ENCODE assay signal across 8 cellular contexts in the genomic region with DNA sequence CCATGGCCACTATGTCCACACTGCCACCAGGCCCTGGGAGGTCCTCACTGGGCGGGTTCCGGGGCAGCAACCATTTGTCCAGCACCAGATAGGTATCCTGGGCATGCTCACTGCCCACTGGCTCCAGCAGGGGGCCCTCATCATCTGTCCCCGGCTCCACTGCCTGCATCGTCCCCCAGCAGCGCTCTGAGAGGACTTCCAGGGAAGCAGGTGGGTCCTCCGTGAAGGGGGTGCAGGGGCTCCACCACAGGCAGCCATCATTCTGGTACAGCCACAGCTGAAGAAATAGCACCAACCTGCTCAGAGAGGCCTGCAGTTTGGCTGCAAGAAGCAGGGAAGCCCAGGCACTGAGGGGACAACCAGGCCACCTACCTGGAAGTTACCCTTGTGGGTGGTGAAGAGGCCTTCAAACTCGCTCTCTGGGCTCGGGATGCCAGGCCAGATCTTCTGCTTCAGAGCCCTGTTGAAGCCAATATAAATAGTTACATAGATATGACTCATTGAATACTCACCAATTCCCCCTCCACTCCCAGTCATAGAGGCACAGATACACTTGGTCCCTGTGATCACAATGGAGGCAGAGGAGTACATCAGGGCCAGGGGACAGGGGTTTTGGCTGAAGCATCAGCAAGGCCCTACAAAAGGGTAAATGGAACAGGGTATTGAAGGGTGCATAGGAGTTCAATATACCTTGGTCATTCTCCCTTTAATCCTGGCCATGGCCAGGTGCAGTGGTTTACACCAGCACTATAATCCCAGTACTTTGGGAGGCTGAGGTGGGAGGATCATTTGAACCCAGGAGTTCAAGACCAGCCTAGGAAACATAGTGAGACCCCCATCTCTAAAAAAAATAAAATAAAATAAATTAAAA. TPM values are rescaled to one million over a fixed set of nuclear protein-coding genes. Genes with fewer than 3 reads are reported as not detected.
DNase-seq lines count a peak whose midpoint lies in the region; ATAC-seq and TF ChIP-seq lines count a peak whose summit lies in the region.

No MANE protein-coding gene starts in this region.

- H3K27me3 Mint-ChIP-seq in WTC11 (ENCODE audit: low read depth) = peaks cover 3% of the 10 kb centered on the region; the same call in 1 of the 2 replicates

- peaks cover 3% of the 10 kb centered on the region; the same call in 1 of the 2 replicates for H3K9me3 Mint-ChIP-seq in WTC11

- H3K36me3 ChIP-seq in skeletal muscle satellite cell (ENCODE audit: insufficient read depth, low read length) = no peaks in the 10 kb centered on the region

- peak; percentile 49 for DNase-seq in NCI-H146 (lab: John Stamatoyannopoulos, UW)
- no peak for DNase-seq in NCI-H146 treated with DMSO at 0.1 percent for 48 hours (lab: John Stamatoyannopoulos, UW; ENCODE audit: unreplicated experiment)
- peak; percentile 57 for DNase-seq in KBM-7
- DNase-seq in WTC11 (ENCODE audit: low spot score) = peak; percentile 77
- peak; percentile 76 for DNase-seq in glomerular visceral epithelial cell (ENCODE audit: extremely low spot score)
- no peak for DNase-seq in NK-92 treated with Interleukin-12 subunit alpha and Interleukin-12 subunit beta, amount 100 ng/mL, for 24 hours (lab: John Stamatoyannopoulos, UW)

- CTCF ChIA-PET in WTC11 (lab: Charles Lee) = interaction anchor here (0.7 to 4.6 kb wide), 3 partner anchors 15 to 104 kb away, joined by 3 to 59 read pairs (median 3); no protein-coding TSS in a partner anchor

- H3K4me1 ChIP-seq in skeletal muscle satellite cell (ENCODE audit: control insufficient read depth, insufficient read depth, low read length) = peaks cover 61% of the 10 kb centered on the region

- POLR2A ChIA-PET in WTC11 (lab: Charles Lee) = no interaction called here

- peaks cover 10% of the 10 kb centered on the region for H3K36me3 Mint-ChIP-seq in WTC11

- in situ Hi-C loops in KBM-7 (cut with MboI; ENCODE audit: low pct_unique_long_range_greater_than_20kb, low sequenced_read_pairs) = no loop called here

- H3K9ac ChIP-seq in skeletal muscle satellite cell (ENCODE audit: low read depth, low read length) = no peak overlapping the region

- no peaks in the 10 kb centered on the region for H3K9me3 ChIP-seq in skeletal muscle satellite cell (replicated peaks; ENCODE audit: low read length)

- ATAC-seq in WTC11 (no peak), GM21367 (IDR thresholded peaks at IDR 0.05; ENCODE audit: unreplicated experiment) (no peak)

- no peak overlapping the region for H3K4me3 Mint-ChIP-seq in WTC11

- peaks cover 35% of the 10 kb centered on the region for H3K4me1 Mint-ChIP-seq in WTC11

- peak overlapping the region; percentile 54 for H3K4me3 ChIP-seq in skeletal muscle satellite cell (ENCODE audit: low read length)

- peak overlapping the region; percentile 75 for H3K4me2 ChIP-seq in skeletal muscle satellite cell (ENCODE audit: low read length)

- TF ChIP-seq CTCF in WTC11 (IDR thresholded peaks at IDR 0.05) = peak; percentile 33; the same call in 1 of the 2 replicates

- H3K27me3 ChIP-seq in skeletal muscle satellite cell (ENCODE audit: control insufficient read depth, insufficient read depth, low read length) = peaks cover 6% of the 10 kb centered on the region

- 0 out of 2 replicates have a peak overlapping the region, but pooled peaks have one; percentile 57 for H3K27ac Mint-ChIP-seq in WTC11

TF ChIP-seq in WTC11, 78 proteins besides CTCF, POLR2A, EP300 and RAD21:
- TF ChIP-seq NFATC4 (CRISPR knock-in tag; IDR thresholded peaks at IDR 0.05) = no peak
- no peak for TF ChIP-seq FOXK1 (CRISPR knock-in tag; IDR thresholded peaks at IDR 0.05)
- no peak for TF ChIP-seq KAT7 (CRISPR knock-in tag; IDR thresholded peaks at IDR 0.05; ENCODE audit: borderline replicate concordance)
- TF ChIP-seq, protein P1, sequence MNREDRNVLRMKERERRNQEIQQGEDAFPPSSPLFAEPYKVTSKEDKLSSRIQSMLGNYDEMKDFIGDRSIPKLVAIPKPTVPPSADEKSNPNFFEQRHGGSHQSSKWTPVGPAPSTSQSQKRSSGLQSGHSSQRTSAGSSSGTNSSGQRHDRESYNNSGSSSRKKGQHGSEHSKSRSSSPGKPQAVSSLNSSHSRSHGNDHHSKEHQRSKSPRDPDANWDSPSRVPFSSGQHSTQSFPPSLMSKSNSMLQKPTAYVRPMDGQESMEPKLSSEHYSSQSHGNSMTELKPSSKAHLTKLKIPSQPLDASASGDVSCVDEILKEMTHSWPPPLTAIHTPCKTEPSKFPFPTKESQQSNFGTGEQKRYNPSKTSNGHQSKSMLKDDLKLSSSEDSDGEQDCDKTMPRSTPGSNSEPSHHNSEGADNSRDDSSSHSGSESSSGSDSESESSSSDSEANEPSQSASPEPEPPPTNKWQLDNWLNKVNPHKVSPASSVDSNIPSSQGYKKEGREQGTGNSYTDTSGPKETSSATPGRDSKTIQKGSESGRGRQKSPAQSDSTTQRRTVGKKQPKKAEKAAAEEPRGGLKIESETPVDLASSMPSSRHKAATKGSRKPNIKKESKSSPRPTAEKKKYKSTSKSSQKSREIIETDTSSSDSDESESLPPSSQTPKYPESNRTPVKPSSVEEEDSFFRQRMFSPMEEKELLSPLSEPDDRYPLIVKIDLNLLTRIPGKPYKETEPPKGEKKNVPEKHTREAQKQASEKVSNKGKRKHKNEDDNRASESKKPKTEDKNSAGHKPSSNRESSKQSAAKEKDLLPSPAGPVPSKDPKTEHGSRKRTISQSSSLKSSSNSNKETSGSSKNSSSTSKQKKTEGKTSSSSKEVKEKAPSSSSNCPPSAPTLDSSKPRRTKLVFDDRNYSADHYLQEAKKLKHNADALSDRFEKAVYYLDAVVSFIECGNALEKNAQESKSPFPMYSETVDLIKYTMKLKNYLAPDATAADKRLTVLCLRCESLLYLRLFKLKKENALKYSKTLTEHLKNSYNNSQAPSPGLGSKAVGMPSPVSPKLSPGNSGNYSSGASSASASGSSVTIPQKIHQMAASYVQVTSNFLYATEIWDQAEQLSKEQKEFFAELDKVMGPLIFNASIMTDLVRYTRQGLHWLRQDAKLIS (CRISPR knock-in tag; IDR thresholded peaks at IDR 0.05; ENCODE audit: borderline replicate concordance) = no peak
- no peak for TF ChIP-seq E2F1 (CRISPR knock-in tag; IDR thresholded peaks at IDR 0.05)
- no peak for TF ChIP-seq FOXJ3 (CRISPR knock-in tag; IDR thresholded peaks at IDR 0.05; ENCODE audit: borderline replicate concordance)
- TF ChIP-seq GRHL2 (CRISPR knock-in tag; IDR thresholded peaks at IDR 0.05; ENCODE audit: insufficient replicate concordance, severe bottlenecking) = no peak
- TF ChIP-seq ZNF232 (CRISPR knock-in tag; IDR thresholded peaks at IDR 0.05) = no peak
- no peak for TF ChIP-seq TEAD4 (CRISPR knock-in tag; IDR thresholded peaks at IDR 0.05)
- no peak for TF ChIP-seq ZNF219 (CRISPR knock-in tag; IDR thresholded peaks at IDR 0.05; ENCODE audit: borderline replicate concordance)
- no peak for TF ChIP-seq CREB1 (CRISPR knock-in tag; IDR thresholded peaks at IDR 0.05)
- TF ChIP-seq ZNF138 (CRISPR knock-in tag; conservative IDR thresholded peaks at IDR 0.05) = no peak
- TF ChIP-seq, protein P2, sequence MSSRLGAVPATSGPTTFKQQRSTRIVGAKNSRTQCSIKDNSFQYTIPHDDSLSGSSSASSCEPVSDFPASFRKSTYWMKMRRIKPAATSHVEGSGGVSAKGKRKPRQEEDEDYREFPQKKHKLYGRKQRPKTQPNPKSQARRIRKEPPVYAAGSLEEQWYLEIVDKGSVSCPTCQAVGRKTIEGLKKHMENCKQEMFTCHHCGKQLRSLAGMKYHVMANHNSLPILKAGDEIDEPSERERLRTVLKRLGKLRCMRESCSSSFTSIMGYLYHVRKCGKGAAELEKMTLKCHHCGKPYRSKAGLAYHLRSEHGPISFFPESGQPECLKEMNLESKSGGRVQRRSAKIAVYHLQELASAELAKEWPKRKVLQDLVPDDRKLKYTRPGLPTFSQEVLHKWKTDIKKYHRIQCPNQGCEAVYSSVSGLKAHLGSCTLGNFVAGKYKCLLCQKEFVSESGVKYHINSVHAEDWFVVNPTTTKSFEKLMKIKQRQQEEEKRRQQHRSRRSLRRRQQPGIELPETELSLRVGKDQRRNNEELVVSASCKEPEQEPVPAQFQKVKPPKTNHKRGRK (CRISPR knock-in tag; IDR thresholded peaks at IDR 0.05; ENCODE audit: borderline replicate concordance) = no peak
- TF ChIP-seq JAZF1 (CRISPR knock-in tag; IDR thresholded peaks at IDR 0.05) = no peak
- no peak for TF ChIP-seq ZNF263 (CRISPR knock-in tag; IDR thresholded peaks at IDR 0.05; ENCODE audit: low read depth)
- TF ChIP-seq, protein P3, sequence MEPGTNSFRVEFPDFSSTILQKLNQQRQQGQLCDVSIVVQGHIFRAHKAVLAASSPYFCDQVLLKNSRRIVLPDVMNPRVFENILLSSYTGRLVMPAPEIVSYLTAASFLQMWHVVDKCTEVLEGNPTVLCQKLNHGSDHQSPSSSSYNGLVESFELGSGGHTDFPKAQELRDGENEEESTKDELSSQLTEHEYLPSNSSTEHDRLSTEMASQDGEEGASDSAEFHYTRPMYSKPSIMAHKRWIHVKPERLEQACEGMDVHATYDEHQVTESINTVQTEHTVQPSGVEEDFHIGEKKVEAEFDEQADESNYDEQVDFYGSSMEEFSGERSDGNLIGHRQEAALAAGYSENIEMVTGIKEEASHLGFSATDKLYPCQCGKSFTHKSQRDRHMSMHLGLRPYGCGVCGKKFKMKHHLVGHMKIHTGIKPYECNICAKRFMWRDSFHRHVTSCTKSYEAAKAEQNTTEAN (CRISPR knock-in tag; IDR thresholded peaks at IDR 0.05) = no peak

RNA-seq across cellular contexts. Expression of gene SWSAP1, which starts 4.1 kb away (rescaled TPM):
- 2.4 to 3.9 TPM (median 3.0 TPM) in 3 replicates for total RNA-seq in WTC11 (2021)
- total RNA-seq in skeletal muscle satellite cell (2012; rRNA removed) = 0.87 and 1.3 TPM in 2 replicates

RNA-seq across cellular contexts. Expression of gene EPOR, which starts 5.6 kb away (rescaled TPM):
- 16.8 to 20.9 TPM (median 20.4 TPM) in 3 replicates for total RNA-seq in WTC11 (2021)
- 7.1 and 7.6 TPM in 2 replicates for total RNA-seq in skeletal muscle satellite cell (2012; rRNA removed)

RNA-seq across cellular contexts. Expression of gene PLPPR2, which starts 23.3 kb away (rescaled TPM):
- 7.5 to 9.6 TPM (median 8.4 TPM) in 3 replicates for total RNA-seq in WTC11 (2021)
- 6.1 and 14.9 TPM in 2 replicates for total RNA-seq in skeletal muscle satellite cell (2012; rRNA removed)

RNA-seq across cellular contexts. Expression of gene CCDC159, which starts 32.2 kb away (rescaled TPM):
- 5.5 to 8.5 TPM (median 6.8 TPM) in 3 replicates for total RNA-seq in WTC11 (2021)
- 2.4 and 4.3 TPM in 2 replicates for total RNA-seq in skeletal muscle satellite cell (2012; rRNA removed)

RNA-seq across cellular contexts. Expression of gene TMEM205, which starts 32.5 kb away (rescaled TPM):
- 69.9 to 78.3 TPM (median 76.0 TPM) in 3 replicates for total RNA-seq in WTC11 (2021)
- 74.3 and 78.3 TPM in 2 replicates for total RNA-seq in skeletal muscle satellite cell (2012; rRNA removed)

Comparison
In these comparisons a context has a peak if more than half of its experiments do, and no peak if none do; other contexts are left out.
1. DNase-seq: peak in NCI-H146 (single experiment), KBM-7 (single experiment), WTC11 (single experiment) and glomerular visceral epithelial cell (single experiment); none in NCI-H146 treated with DMSO at 0.1 percent for 48 hours (single experiment) and NK-92 treated with Interleukin-12 subunit alpha and Interleukin-12 subunit beta, amount 100 ng/mL, for 24 hours (single experiment).